ENCODE assay signal across 8 cellular contexts in the genomic region with DNA sequence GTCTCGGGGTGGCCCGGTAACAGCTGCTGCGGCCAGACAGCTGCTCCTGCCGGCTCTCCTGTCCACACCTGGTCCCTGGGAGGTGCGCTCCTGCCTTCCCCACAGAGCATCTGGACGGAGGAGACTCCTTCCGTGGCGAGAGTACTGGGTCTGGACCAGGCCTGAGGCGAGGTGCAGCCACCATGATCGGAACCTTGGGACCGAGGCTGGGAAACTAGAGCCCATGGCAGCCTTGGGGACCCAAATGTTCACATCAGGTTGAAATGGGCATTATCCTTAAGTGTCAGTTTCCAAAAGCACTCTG. TPM values are rescaled to one million over a fixed set of nuclear protein-coding genes. Genes with fewer than 3 reads are reported as not detected.
DNase-seq lines count a peak whose midpoint lies in the region; ATAC-seq and TF ChIP-seq lines count a peak whose summit lies in the region.

No MANE protein-coding gene starts in this region.

- H3K9ac ChIP-seq in MM.1S (ENCODE audit: low read length) = peak overlapping the region; percentile 95

- peak overlapping the region; percentile 99 for H3K4me3 ChIP-seq in MM.1S (ENCODE audit: low read length)

- POLR2A ChIA-PET in activated CD4-positive, alpha-beta T cell treated with anti-CD3 and anti-CD28 coated beads, Interleukin-2, amount 10 ng/mL, durations not matched to agents 7 days and 5 days (lab: Charles Lee) = no interaction called here

- peaks cover 56% of the 10 kb centered on the region for H3K79me2 ChIP-seq in MM.1S (ENCODE audit: low read length)

- intact Hi-C loops in dendritic cell treated with granulocyte-macrophage colony-stimulating factor and Interleukin-4, amounts not matched to agents 40 ng/mL and 50 ng/mL, for 4 days (cut with micrococcal nuclease) = no loop called here

- H3K4me3 Mint-ChIP-seq in activated CD4-positive, alpha-beta T cell treated with anti-CD3 and anti-CD28 coated beads, Interleukin-2, amount 10 ng/mL, durations not matched to agents 7 days and 5 days = peak overlapping the region; percentile 97
- peak overlapping the region; percentile 93 for H3K4me3 Mint-ChIP-seq in dendritic cell treated with granulocyte-macrophage colony-stimulating factor and Interleukin-4, amounts not matched to agents 40 ng/mL and 50 ng/mL, for 4 days
- H3K4me3 Mint-ChIP-seq in naive B cell = peak overlapping the region; percentile 86 to 96 (median 94)

- H3K4me1 ChIP-seq in MM.1S (ENCODE audit: low read length) = peaks cover 22% of the 10 kb centered on the region

- CTCF ChIA-PET in activated CD4-positive, alpha-beta T cell treated with anti-CD3 and anti-CD28 coated beads, Interleukin-2, amount 10 ng/mL, durations not matched to agents 7 days and 5 days (lab: Charles Lee) = no interaction called here

- H3K9me3 Mint-ChIP-seq in activated CD4-positive, alpha-beta T cell treated with anti-CD3 and anti-CD28 coated beads, Interleukin-2, amount 10 ng/mL, durations not matched to agents 7 days and 5 days = peaks cover 2% of the 10 kb centered on the region
- no peaks in the 10 kb centered on the region for H3K9me3 Mint-ChIP-seq in dendritic cell treated with granulocyte-macrophage colony-stimulating factor and Interleukin-4, amounts not matched to agents 40 ng/mL and 50 ng/mL, for 4 days
- H3K9me3 Mint-ChIP-seq in naive B cell = peaks cover 0 to 10% (median 0%) of the 10 kb centered on the region in 7 donors

- H3K4me2 ChIP-seq in MM.1S (ENCODE audit: low read depth, low read length) = peak overlapping the region; percentile 87

- no peak for DNase-seq in activated CD4-positive, alpha-beta T cell treated with anti-CD3 and anti-CD28 coated beads, Interleukin-2, amount 10 ng/mL, durations not matched to agents 7 days and 5 days
- DNase-seq in activated CD4-positive, alpha-beta T cell treated with anti-CD3 and anti-CD28 coated beads for 4 hours = no peak
- DNase-seq in MM.1S (peak; percentile 16), naive B cell (no peak), EL (no peak)
- DNase-seq in activated effector memory CD4-positive, alpha-beta T cell treated with Interleukin-2 at 50 U/mL for 16 hours = no peak

- peaks cover 5% of the 10 kb centered on the region; the same call in 1 of the 2 replicates for H3K36me3 ChIP-seq in MM.1S (replicated peaks; ENCODE audit: insufficient read depth, low read length)

- H3K27ac Mint-ChIP-seq in activated CD4-positive, alpha-beta T cell treated with anti-CD3 and anti-CD28 coated beads, Interleukin-2, amount 10 ng/mL, durations not matched to agents 7 days and 5 days = peak overlapping the region; percentile 90
- H3K27ac Mint-ChIP-seq in dendritic cell treated with granulocyte-macrophage colony-stimulating factor and Interleukin-4, amounts not matched to agents 40 ng/mL and 50 ng/mL, for 4 days = peak overlapping the region; percentile 92
- peak overlapping the region; percentile 61 to 95 (median 78) for H3K27ac Mint-ChIP-seq in naive B cell

- H3K27ac ChIP-seq in MM.1S (ENCODE audit: low read length) = peak overlapping the region; percentile 63; the same call in 1 of the 2 replicates

- no peak for TF ChIP-seq CTCF in MM.1S (IDR thresholded peaks at IDR 0.05; ENCODE audit: low read length)

- H2AFZ ChIP-seq in MM.1S (ENCODE audit: low read length) = peak overlapping the region; percentile 58

- no peaks in the 10 kb centered on the region for H3K9me3 ChIP-seq in MM.1S (replicated peaks; ENCODE audit: insufficient read depth, low read length)

- H3K27me3 Mint-ChIP-seq in activated CD4-positive, alpha-beta T cell treated with anti-CD3 and anti-CD28 coated beads, Interleukin-2, amount 10 ng/mL, durations not matched to agents 7 days and 5 days = peaks cover 2% of the 10 kb centered on the region
- H3K27me3 Mint-ChIP-seq in dendritic cell treated with granulocyte-macrophage colony-stimulating factor and Interleukin-4, amounts not matched to agents 40 ng/mL and 50 ng/mL, for 4 days = peaks cover 2% of the 10 kb centered on the region
- H3K27me3 Mint-ChIP-seq in naive B cell = no peaks in the 10 kb centered on the region

- H3K4me1 Mint-ChIP-seq in activated CD4-positive, alpha-beta T cell treated with anti-CD3 and anti-CD28 coated beads, Interleukin-2, amount 10 ng/mL, durations not matched to agents 7 days and 5 days = peaks cover 40% of the 10 kb centered on the region
- peaks cover 35% of the 10 kb centered on the region for H3K4me1 Mint-ChIP-seq in dendritic cell treated with granulocyte-macrophage colony-stimulating factor and Interleukin-4, amounts not matched to agents 40 ng/mL and 50 ng/mL, for 4 days (ENCODE audit: low read depth)
- peaks cover 25 to 42% (median 35%) of the 10 kb centered on the region in 3 donors for H3K4me1 Mint-ChIP-seq in naive B cell

- 0 out of 2 replicates have a peak, but pooled peaks cover 3% of the 10 kb centered on the region for H3F3A ChIP-seq in MM.1S (ENCODE audit: insufficient read depth, low read length)

- no peaks in the 10 kb centered on the region for H3K27me3 ChIP-seq in MM.1S (replicated peaks; ENCODE audit: insufficient read depth, low read length)

- ATAC-seq in naive B cell (ENCODE audit: low read depth in 2 of 2) (no peak), GM19023 (IDR thresholded peaks at IDR 0.05; ENCODE audit: unreplicated experiment) (no peak)

- peaks cover 4% of the 10 kb centered on the region; the same call in 1 of the 2 replicates for H4K20me1 ChIP-seq in MM.1S (ENCODE audit: insufficient read depth, low read length)

- peaks cover 33% of the 10 kb centered on the region for H3K36me3 Mint-ChIP-seq in activated CD4-positive, alpha-beta T cell treated with anti-CD3 and anti-CD28 coated beads, Interleukin-2, amount 10 ng/mL, durations not matched to agents 7 days and 5 days (ENCODE audit: low read depth)
- peaks cover 44% of the 10 kb centered on the region for H3K36me3 Mint-ChIP-seq in dendritic cell treated with granulocyte-macrophage colony-stimulating factor and Interleukin-4, amounts not matched to agents 40 ng/mL and 50 ng/mL, for 4 days (ENCODE audit: low read depth)
- H3K36me3 Mint-ChIP-seq in naive B cell = peaks cover 0 to 6% of the 10 kb centered on the region in 2 donors

- H3K9me2 ChIP-seq in MM.1S (replicated peaks; ENCODE audit: insufficient read depth, low read length) = no peaks in the 10 kb centered on the region

RNA-seq across cellular contexts. Expression of gene GIGYF2, which starts 0.6 kb away (rescaled TPM):
- total RNA-seq in activated CD4-positive, alpha-beta T cell treated with anti-CD3 and anti-CD28 coated beads, Interleukin-2, amount 10 ng/mL, durations not matched to agents 7 days and 5 days = 10 to 100 TPM; 54.3 to 58.7 TPM
- 10 to 100 TPM in 5 of 6 donors, 1 to 10 TPM in 1; 9.6 to 33.6 (median 18.3) TPM for polyA plus RNA-seq in naive B cell (ENCODE audit: low read depth in 6 of 6)
